In genomic region chr6:56652231-56652630, GRCh38 we compare ENCODE assay signal across 9 cellular contexts. TPM values are rescaled to one million over a fixed set of nuclear protein-coding genes. Genes with fewer than 3 reads are reported as not detected.
A peak's percentile ranks its signal among the peaks of the same experiment; 100 is the strongest.
DNase-seq lines count a peak whose midpoint lies in the region; TF ChIP-seq lines count a peak whose summit lies in the region.
"Had no signal": no experiment of that assay in that cellular context is flagged by ENCODE, and none has a peak within 500 bp of the region (broad histone marks: within the 10 kb centered on the region; RNA-seq: fewer than 3 reads in every experiment).

No MANE protein-coding gene starts in this region.

- H3K27ac ChIP-seq in ascending aorta (peak overlapping the region; percentile 54 to 62), suprapubic skin (peak overlapping the region; percentile 66)
- H3K27ac ChIP-seq: VCaP had no signal

- no peak for TF ChIP-seq CTCF in HFFc6 (IDR thresholded peaks at IDR 0.05)
- TF ChIP-seq CTCF in ascending aorta (IDR thresholded peaks at IDR 0.05) = no peak
- TF ChIP-seq CTCF in fibroblast of the aortic adventitia (IDR thresholded peaks at IDR 0.05; ENCODE audit: insufficient read depth, low read length) = no peak
- no peak for TF ChIP-seq CTCF in suprapubic skin (IDR thresholded peaks at IDR 0.05)

- no peaks in the 10 kb centered on the region; the same call in 1 of the 2 replicates for H3K9me3 Mint-ChIP-seq in HFFc6

- H3K4me1 ChIP-seq in ascending aorta (peaks cover 4 to 27% of the 10 kb centered on the region in 2 donors), suprapubic skin (peaks cover 70% of the 10 kb centered on the region)

- peaks cover 88% of the 10 kb centered on the region for H3K4me1 Mint-ChIP-seq in HFFc6 (ENCODE audit: low read depth)

- H3K36me3 ChIP-seq in ascending aorta = peaks cover 5 to 12% of the 10 kb centered on the region in 2 donors
- H3K36me3 ChIP-seq in suprapubic skin = no peaks in the 10 kb centered on the region

- peaks cover 65% of the 10 kb centered on the region for H3K36me3 Mint-ChIP-seq in HFFc6 (ENCODE audit: low read depth)

- no peak for TF ChIP-seq EP300 in suprapubic skin (IDR thresholded peaks at IDR 0.05)

- WGBS in suprapubic skin = 39% methylated on average over 1 of the region's 1 CpG

- H3K27me3 ChIP-seq in ascending aorta = no peaks in the 10 kb centered on the region
- no peaks in the 10 kb centered on the region for H3K27me3 ChIP-seq in suprapubic skin

- H3K4me3 Mint-ChIP-seq in HFFc6 = peak overlapping the region; percentile 13; the same call in 1 of the 2 replicates

- TF ChIP-seq POLR2A in suprapubic skin (IDR thresholded peaks at IDR 0.05) = no peak

- DNase-seq in HFFc6 (no peak), ascending aorta (ENCODE audit: low spot score in 2 of 2) (no peak), fibroblast of the aortic adventitia (ENCODE audit: low read depth) (peak; percentile 58), suprapubic skin (ENCODE audit: low spot score in 2 of 2) (no peak), NCI-H510A treated with DMSO at 0.1 percent for 48 hours (lab: John Stamatoyannopoulos, UW) (no peak), NCI-H2227 (lab: John Stamatoyannopoulos, UW; ENCODE audit: unreplicated experiment) (no peak)
- no peak for DNase-seq in central memory CD4-positive, alpha-beta T cell
- DNase-seq: NCI-H524 treated with DMSO at 0.1 percent for 48 hours had no signal

- H3K27me3 Mint-ChIP-seq in HFFc6 (ENCODE audit: insufficient read depth) = peaks cover 13% of the 10 kb centered on the region

- peak overlapping the region; percentile 56; the same call in 1 of the 2 replicates for H3K27ac Mint-ChIP-seq in HFFc6

- no peaks in the 10 kb centered on the region for H3K9me3 ChIP-seq in ascending aorta
- no peaks in the 10 kb centered on the region for H3K9me3 ChIP-seq in suprapubic skin

- intact Hi-C loops in ascending aorta (cut with DNase I) = no loop called here

- H3K4me3 ChIP-seq in ascending aorta (no peak overlapping the region), fibroblast of the aortic adventitia (ENCODE audit: low read depth, low read length) (no peak overlapping the region), suprapubic skin (no peak overlapping the region)

RNA-seq across cellular contexts. Expression of gene DST, which starts 9.5 kb away (rescaled TPM):
- 100 to 1,000 TPM; 246 to 408 (median 279) TPM for total RNA-seq in HFFc6 (2021; fragmentation: NEBNext Ultra II Directional; extraction: Animal tissue kit (Norgen Biotek cat#: 25700))
- total RNA-seq in ascending aorta (223 TPM), fibroblast of the aortic adventitia (ENCODE audit: low replicate concordance) (505 and 613 TPM in 2 replicates), suprapubic skin (1,000 to 10,000 TPM in 1 of 4 donors, 100 to 1,000 TPM in 3; 637 to 1,048 (median 751) TPM)
